Comparison of ENCODE assay signal across 16 cellular contexts in genomic region chr13:113043931-113044330, GRCh38.
"Had no signal": no experiment of that assay in that cellular context is flagged by ENCODE, and none has a peak within 500 bp of the region (broad histone marks: within the 10 kb centered on the region; RNA-seq: fewer than 3 reads in every experiment).

No MANE protein-coding gene starts in this region.

- H3K4me3 ChIP-seq: coronary artery, mucosa of descending colon, ovary, right lobe of liver, tibial nerve, uterus had no signal

- H3K4me1 ChIP-seq: right lobe of liver, tibial nerve, uterus had no signal

- H3K27ac ChIP-seq: brain microvascular endothelial cell, coronary artery, ovary, right lobe of liver, tibial nerve, uterus had no signal

- H3K36me3 ChIP-seq: brain microvascular endothelial cell, gastrocnemius medialis, ovary, right lobe of liver, tibial nerve, uterus had no signal

- DNase-seq: activated CD4-positive, alpha-beta memory T cell treated with anti-CD3 and anti-CD28 coated beads for 36 hours; activated CD4-positive, alpha-beta T cell treated with anti-CD3 and anti-CD28 coated beads for 36 hours; activated naive CD4-positive, alpha-beta T cell treated with Interleukin-2 at 50 U/mL for 16 hours; activated naive CD8-positive, alpha-beta T cell treated with anti-CD3 and anti-CD28 coated beads, Interleukin-2, amount 10 ng/mL, durations not matched to agents 7 days and 5 days; brain microvascular endothelial cell; erythroblast; gastrocnemius medialis; naive thymus-derived CD8-positive, alpha-beta T cell; ovary; stimulated activated naive B cell treated with anti-CD40 and anti-IgM and Interleukin-4, amounts not matched to agents 10 μg/mL and 1 μg/mL and 100 μg/mL, for 72 hours; SW 1271; uterus had no signal

- H3K9me3 ChIP-seq: gastrocnemius medialis, mucosa of descending colon, ovary, right lobe of liver, tibial nerve, uterus had no signal

- H3K27me3 ChIP-seq: ovary, right lobe of liver, tibial nerve, uterus had no signal
